In genomic region chr11:95768521-95768920, GRCh38 we compare ENCODE assay signal across 1 cellular context.
TF ChIP-seq lines count a peak whose summit lies in the region.

No MANE protein-coding gene starts in this region.

TF ChIP-seq in GM23338, 12 proteins besides CTCF, POLR2A, EP300 and RAD21 (continued from another document):
- no peak for TF ChIP-seq ZNF462 (CRISPR knock-in tag; IDR thresholded peaks at IDR 0.05)
- TF ChIP-seq ETS1 (IDR thresholded peaks at IDR 0.05) = no peak
- no peak for TF ChIP-seq ZNF114 (CRISPR knock-in tag; IDR thresholded peaks at IDR 0.05)
- no peak for TF ChIP-seq JUNB (IDR thresholded peaks at IDR 0.05; ENCODE audit: unreplicated experiment)
- TF ChIP-seq POLR2AphosphoS5 (IDR thresholded peaks at IDR 0.05; ENCODE audit: low read depth) = no peak
